ENCODE assay signal across 8 cellular contexts in the genomic region with DNA sequence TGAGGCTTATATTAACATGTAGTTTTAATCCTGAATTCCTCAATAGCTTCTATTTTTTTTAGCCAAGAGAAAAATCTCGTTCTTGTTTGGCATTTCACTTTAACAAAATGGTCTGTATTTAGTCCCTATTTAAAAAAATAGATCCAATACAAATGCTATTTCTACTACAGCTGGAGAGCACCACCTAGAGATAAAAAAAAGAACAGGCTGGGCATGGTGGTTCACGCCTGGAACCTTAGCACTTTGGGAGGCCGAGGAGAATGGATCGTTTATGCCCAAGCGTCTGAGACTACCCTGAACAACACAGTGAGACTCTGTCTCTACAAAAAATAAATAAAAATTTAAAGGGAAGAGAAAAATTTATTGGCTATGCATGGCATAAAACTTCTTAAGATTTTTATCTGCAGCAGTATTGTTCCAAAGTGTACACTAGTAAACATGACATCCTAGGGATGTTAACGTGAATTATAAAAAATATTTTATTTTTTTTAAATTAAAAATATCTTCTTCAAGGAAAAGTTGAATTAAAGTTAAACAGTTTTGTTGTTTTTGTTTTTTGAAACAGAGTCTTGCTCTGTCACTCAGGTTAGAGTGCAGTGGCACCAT. TPM values are rescaled to one million over a fixed set of nuclear protein-coding genes. Genes with fewer than 3 reads are reported as not detected.
A peak's percentile ranks its signal among the peaks of the same experiment; 100 is the strongest.
DNase-seq lines count a peak whose midpoint lies in the region; ATAC-seq and TF ChIP-seq lines count a peak whose summit lies in the region.

No MANE protein-coding gene starts in this region.

- TF ChIP-seq CTCF in GM12865 (IDR thresholded peaks at IDR 0.05; ENCODE audit: insufficient read depth, low read depth, low read length, missing control alignments) = peak; percentile 45
- TF ChIP-seq CTCF in OCI-LY7 (conservative IDR thresholded peaks at IDR 0.05; ENCODE audit: low read length) = peak; percentile 84
- peak; percentile 74 for TF ChIP-seq CTCF in epithelial cell of esophagus (IDR thresholded peaks at IDR 0.05; ENCODE audit: insufficient read depth, low read depth, low read length, missing control alignments)
- TF ChIP-seq CTCF in spleen (IDR thresholded peaks at IDR 0.05 in 8 of 11, conservative IDR thresholded peaks at IDR 0.05 in 3 of 11) = peak in 7 of 11 experiments; percentile 26 to 61 (median 53)
- peak in 1 of 2 experiments; percentile 16 for TF ChIP-seq CTCF in tibial artery (IDR thresholded peaks at IDR 0.05)

- POLR2A ChIA-PET in OCI-LY7 (lab: Charles Lee) = interaction anchor here (0.6 to 2.0 kb wide), 2 partner anchors 16 to 223 kb away, joined by 3 to 11 read pairs; no protein-coding TSS in a partner anchor

- H2AFZ ChIP-seq in OCI-LY7 (ENCODE audit: low read length) = no peak overlapping the region

- H3K9me3 ChIP-seq in OCI-LY7 (ENCODE audit: low read length) (no peaks in the 10 kb centered on the region), spleen (no peaks in the 10 kb centered on the region), tibial artery (no peaks in the 10 kb centered on the region)

- no peak for ATAC-seq in GM19452 (IDR thresholded peaks at IDR 0.05; ENCODE audit: unreplicated experiment)
- ATAC-seq in Right ventricle myocardium inferior = no peak

- DNase-seq in ACHN (peak; percentile 66), GM12865 (ENCODE audit: low read depth) (peak; percentile 37), OCI-LY7 (ENCODE audit: low spot score) (peak; percentile 54), epithelial cell of esophagus (ENCODE audit: low read depth) (peak; percentile 64), spleen (no peak), tibial artery (no peak), Right ventricle myocardium inferior (ENCODE audit: missing footprints) (no peak)

- H3K4me3 ChIP-seq in GM12865 (ENCODE audit: low read depth, low read length) = no peak overlapping the region
- no peak overlapping the region for H3K4me3 ChIP-seq in OCI-LY7 (ENCODE audit: low read depth, low read length, poor library complexity, severe bottlenecking)
- no peak overlapping the region for H3K4me3 ChIP-seq in epithelial cell of esophagus (ENCODE audit: low read length)
- no peak overlapping the region for H3K4me3 ChIP-seq in spleen
- H3K4me3 ChIP-seq in tibial artery = no peak overlapping the region

- CTCF ChIA-PET in OCI-LY7 (lab: Charles Lee; ENCODE audit: unreplicated experiment) = no interaction called here

- H3K79me2 ChIP-seq in OCI-LY7 (ENCODE audit: insufficient read depth, low read depth, low read length) = peaks cover 18% of the 10 kb centered on the region; the same call in 1 of the 2 replicates

- no peaks in the 10 kb centered on the region for H3K27me3 ChIP-seq in spleen (replicated peaks in 1 of 7)
- no peaks in the 10 kb centered on the region for H3K27me3 ChIP-seq in tibial artery

- intact Hi-C loops in OCI-LY7 (cut with micrococcal nuclease; ENCODE audit: unreplicated experiment) (loop anchor here (1.0 to 2.0 kb wide), 4 partner anchors 106 to 224 kb away; a partner anchor contains a TSS), spleen (cut with DNase I; ENCODE audit: low total_unique reads) (loop anchor here (10.0 kb wide), 1 partner anchor 220 kb away; a partner anchor contains a TSS), tibial artery (cut with DNase I; ENCODE audit: low total_unique reads) (loop anchor here (5.0 kb wide), 1 partner anchor 58 kb away; a partner anchor contains a TSS), Right ventricle myocardium inferior (cut with DNase I) (loop anchor here (5.0 to 10.0 kb wide), 2 partner anchors 60 to 343 kb away; a partner anchor contains a TSS)

- in situ Hi-C loops in ACHN (cut with HindIII; ENCODE audit: low pct_ligation_motif_present, low pct_unique_long_range_greater_than_20kb, low sequenced_read_pairs) = no loop called here

- WGBS in spleen, 5 donors = 68 to 79% (median 74%) methylated on average over 6 of the region's 6 CpGs

- H3K36me3 ChIP-seq in OCI-LY7 (ENCODE audit: insufficient read depth, low read length) = peaks cover 48% of the 10 kb centered on the region
- H3K36me3 ChIP-seq in spleen = peaks cover 0 to 69% (median 22%) of the 10 kb centered on the region in 6 donors
- peaks cover 13 to 66% (median 55%) of the 10 kb centered on the region in 3 donors for H3K36me3 ChIP-seq in tibial artery

- H3K9me2 ChIP-seq in OCI-LY7 (ENCODE audit: insufficient read depth, low read length) = no peaks in the 10 kb centered on the region

- BruUV-seq in OCI-LY7 (replicated peaks; lab: Mats Ljungman, UMichigan) = no TSS peak

- H3K4me1 ChIP-seq in OCI-LY7 (ENCODE audit: insufficient read depth, low read length, poor library complexity, severe bottlenecking) (peaks cover 12% of the 10 kb centered on the region), spleen (peaks cover 0 to 56% (median 24%) of the 10 kb centered on the region in 6 donors), tibial artery (peaks cover 0 to 14% (median 6%) of the 10 kb centered on the region in 4 donors)

- TF ChIP-seq POLR2A in spleen (IDR thresholded peaks at IDR 0.05) = no peak

- H4K20me1 ChIP-seq in OCI-LY7 (ENCODE audit: insufficient read depth, low read length) = no peaks in the 10 kb centered on the region

- H3K4me2 ChIP-seq in OCI-LY7 (ENCODE audit: low read length) = no peak overlapping the region

- H3K27ac ChIP-seq in OCI-LY7 (ENCODE audit: low read depth, low read length, poor library complexity, severe bottlenecking) = no peak overlapping the region
- no peak overlapping the region for H3K27ac ChIP-seq in spleen
- no peak overlapping the region for H3K27ac ChIP-seq in tibial artery

RNA-seq across cellular contexts. Expression of a gene that starts 4.4 kb away (rescaled TPM):
- 17.3 and 20.2 TPM in 2 replicates for total RNA-seq in OCI-LY7 (2014; rRNA removed; shearing (Covaris generic))
- total RNA-seq in OCI-LY7 (2022) (22.8 and 25.8 TPM in 2 replicates), spleen (10 to 100 TPM; 14.1 to 23.9 (median 22.2) TPM), Right ventricle myocardium inferior (10.6 TPM)
- 1 to 10 TPM; 6.1 to 7.7 (median 6.9) TPM for polyA plus RNA-seq in spleen

RNA-seq across cellular contexts. Expression of a gene that starts 5.1 kb away (rescaled TPM):
- 234 and 274 TPM in 2 replicates for total RNA-seq in OCI-LY7 (2014; rRNA removed; shearing (Covaris generic))
- total RNA-seq in OCI-LY7 (2022) (234 and 246 TPM in 2 replicates), spleen (100 to 1,000 TPM; 190 to 354 (median 259) TPM), Right ventricle myocardium inferior (30.5 TPM)
- 100 to 1,000 TPM; 105 to 132 (median 117) TPM for polyA plus RNA-seq in spleen

RNA-seq across cellular contexts. Expression of a gene that starts 59.9 kb away (rescaled TPM):
- total RNA-seq in OCI-LY7 (2014; rRNA removed; shearing (Covaris generic)) = 24.4 and 28.2 TPM in 2 replicates
- total RNA-seq in OCI-LY7 (2022) = 30.4 and 32.4 TPM in 2 replicates
- total RNA-seq in spleen = 10 to 100 TPM; 45.5 to 92.3 (median 60.2) TPM
- 10 to 100 TPM; 23.5 to 62.5 (median 50.8) TPM for polyA plus RNA-seq in spleen
- total RNA-seq in Right ventricle myocardium inferior = 16.1 TPM

Comparison
In these comparisons a context has a peak if more than half of its experiments do, and no peak if none do; other contexts are left out.
1. DNase-seq: peak in ACHN (single experiment), GM12865 (single experiment), OCI-LY7 (single experiment) and epithelial cell of esophagus (single experiment); none in spleen (single experiment), tibial artery (0 of 2) and Right ventricle myocardium inferior (single experiment).